ENCODE assay signal across 8 cellular contexts in the genomic region with DNA sequence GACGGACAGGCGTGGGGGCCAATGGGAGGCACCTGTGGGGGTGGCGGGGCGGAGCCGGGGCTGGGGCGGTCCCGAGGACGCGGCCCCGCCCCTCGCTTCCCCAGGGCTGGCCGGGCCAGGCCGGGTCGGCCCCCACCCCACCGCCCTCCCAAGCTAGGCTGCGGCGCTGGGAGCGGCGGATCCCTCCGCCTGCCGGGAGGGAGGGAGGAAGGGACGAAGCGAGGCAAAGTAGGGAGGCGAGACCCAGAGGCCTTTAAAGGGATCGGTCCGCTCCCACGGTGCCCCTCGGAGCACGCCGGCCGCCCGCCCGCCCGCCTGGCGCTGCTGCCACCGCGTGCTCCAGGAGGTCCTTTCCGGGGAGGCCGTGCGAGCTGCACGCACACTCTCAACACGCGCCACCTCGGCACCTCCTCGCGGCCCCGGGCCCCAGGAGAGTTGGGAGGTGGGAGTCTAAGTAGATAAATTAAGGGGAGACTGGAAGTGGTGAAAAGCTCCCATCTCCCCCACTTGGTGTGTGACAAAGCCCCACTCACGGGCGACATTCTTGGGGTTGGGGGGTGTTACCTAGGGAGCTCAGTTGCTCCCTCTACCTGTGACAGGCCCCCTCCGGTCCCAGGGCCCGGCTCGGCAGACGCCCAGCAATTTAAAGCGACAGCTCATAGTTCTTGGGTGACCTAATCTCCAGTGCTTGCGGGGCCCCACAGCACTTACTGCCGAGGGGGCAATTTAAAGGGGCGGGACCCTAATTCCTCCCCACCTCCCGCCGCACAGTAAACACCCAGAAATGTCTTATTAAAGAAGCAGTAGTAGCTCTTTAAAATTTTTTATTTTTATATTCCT. TPM values are rescaled to one million over a fixed set of nuclear protein-coding genes. Genes with fewer than 3 reads are reported as not detected.
DNase-seq lines count a peak whose midpoint lies in the region; ATAC-seq and TF ChIP-seq lines count a peak whose summit lies in the region.

No MANE protein-coding gene starts in this region.

- POLR2A ChIA-PET in activated B cell treated with CpG ODN at 0.5 μM for 24 hours (lab: Charles Lee), result interaction anchor here (0.6 to 21.6 kb wide), 51 partner anchors 8 to 1525 kb away, joined by 3 to 1179 read pairs (median 5); a partner anchor contains a TSS

- peaks cover 23% of the 10 kb centered on the region for H3K36me3 Mint-ChIP-seq in activated B cell treated with CpG ODN at 0.5 μM for 24 hours (ENCODE audit: low read depth)

- intact Hi-C loops in activated B cell treated with CpG ODN at 0.5 μM for 24 hours (cut with micrococcal nuclease), result loop anchor here (1.0 to 2.0 kb wide), 7 partner anchors 9 to 240 kb away; a partner anchor contains a TSS

- peak; percentile 53 for TF ChIP-seq CTCF in AG09309 (IDR thresholded peaks at IDR 0.05; ENCODE audit: control insufficient read depth, insufficient read depth, low read depth, low read length, missing control alignments)
- TF ChIP-seq CTCF in activated B cell treated with CpG ODN at 0.5 μM for 24 hours (IDR thresholded peaks at IDR 0.05), result no peak

- peak overlapping the region; percentile 99 for H3K27ac ChIP-seq in caudate nucleus (ENCODE audit: low read depth, low read length)

- H3K4me3 ChIP-seq in AG09309 (ENCODE audit: control insufficient read depth, low read depth, low read length), result peak overlapping the region; percentile 99

- ATAC-seq in GM18909 (IDR thresholded peaks at IDR 0.05; ENCODE audit: poor library complexity, unreplicated experiment), result peak; percentile 55
- peak; percentile 42 for ATAC-seq in HG03196 (IDR thresholded peaks at IDR 0.05; ENCODE audit: unreplicated experiment)
- peak; percentile 65 for ATAC-seq in activated B cell treated with CpG ODN at 0.5 μM for 24 hours (ENCODE audit: low read depth)

- peak overlapping the region; percentile 97 for H3K27ac Mint-ChIP-seq in activated B cell treated with CpG ODN at 0.5 μM for 24 hours

- CTCF ChIA-PET in activated B cell treated with CpG ODN at 0.5 μM for 24 hours (lab: Charles Lee), result interaction anchor here (0.7 to 7.9 kb wide), 18 partner anchors 9 to 107 kb away, joined by 3 to 164 read pairs (median 6); a partner anchor contains a TSS

- H3K27me3 Mint-ChIP-seq in activated B cell treated with CpG ODN at 0.5 μM for 24 hours, result no peaks in the 10 kb centered on the region

- DNase-seq in AG09309 (ENCODE audit: low read depth) (peak; percentile 89), NCI-H226 (peak; percentile 96), activated B cell treated with CpG ODN at 0.5 μM for 24 hours (peak; percentile 94), caudate nucleus (lab: John Stamatoyannopoulos, UW) (peak; percentile 79 to 98 (median 94)), islet precursor cell (peak; percentile 97)
- DNase-seq in stimulated activated CD4-positive, alpha-beta T cell treated with anti-CD3 and anti-CD28 coated beads, Interleukin-12 subunit alpha, Interleukin-12 subunit beta, amount 100 ng/mL, for 4 hours, result peak; percentile 96

- no peaks in the 10 kb centered on the region for H3K9me3 Mint-ChIP-seq in activated B cell treated with CpG ODN at 0.5 μM for 24 hours

- H3K4me1 Mint-ChIP-seq in activated B cell treated with CpG ODN at 0.5 μM for 24 hours, result peaks cover 78% of the 10 kb centered on the region

- H3K4me3 Mint-ChIP-seq in activated B cell treated with CpG ODN at 0.5 μM for 24 hours, result peak overlapping the region; percentile 94

RNA-seq across cellular contexts. Expression of a gene that starts 0.5 kb away (rescaled TPM):
- total RNA-seq in activated B cell treated with CpG ODN at 0.5 μM for 24 hours, result 101 and 114 TPM in 2 replicates

Comparison
In these comparisons a context has a peak if more than half of its experiments do, and no peak if none do; other contexts are left out.
1. Peak in every context shown above with its lines: DNase-seq, ATAC-seq, H3K4me3 ChIP-seq and H3K27ac ChIP-seq.